In the genomic region with DNA sequence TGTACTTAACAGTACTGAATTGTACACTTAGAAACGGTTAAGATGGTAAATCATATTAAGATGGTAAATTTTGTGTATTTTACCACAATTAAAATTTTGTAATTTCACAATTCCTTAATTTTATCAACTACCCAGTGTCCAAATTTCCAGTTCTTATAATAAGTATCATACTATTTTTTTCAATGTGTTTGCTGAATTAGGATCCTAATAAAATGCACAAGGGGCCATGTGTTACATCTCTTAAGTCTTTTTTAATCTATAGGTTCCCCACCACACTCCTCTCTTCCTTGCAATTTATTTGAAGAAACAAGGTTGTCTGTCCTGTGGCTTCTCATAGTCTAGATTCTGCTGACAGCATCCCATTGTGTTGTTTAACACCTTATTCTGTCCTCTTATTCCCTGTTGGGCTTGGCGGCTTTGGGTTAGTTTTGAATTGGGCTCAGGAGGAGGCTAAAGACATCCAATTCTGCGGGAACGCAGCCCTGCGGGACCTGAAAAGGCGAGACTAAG, we compare ENCODE assay signal across 8 cellular contexts. TPM values are rescaled to one million over a fixed set of nuclear protein-coding genes. Genes with fewer than 3 reads are reported as not detected.
DNase-seq lines count a peak whose midpoint lies in the region; ATAC-seq, FAIRE-seq and TF ChIP-seq lines count a peak whose summit lies in the region.

No MANE protein-coding gene starts in this region.

- H3K79me2 ChIP-seq in GM12878 (ENCODE audit: control insufficient read depth, insufficient read depth, low read length), result peaks cover 19% of the 10 kb centered on the region

- H3K4me1 ChIP-seq in GM12878 (ENCODE audit: control insufficient read depth, insufficient read depth, low read length) (no peaks in the 10 kb centered on the region), mucosa of descending colon (ENCODE audit: low read depth) (peaks cover 4% of the 10 kb centered on the region)

- H3K9me3 ChIP-seq in GM12878 (replicated peaks; ENCODE audit: control insufficient read depth, insufficient read depth, low read length), result no peaks in the 10 kb centered on the region
- no peaks in the 10 kb centered on the region for H3K9me3 ChIP-seq in mucosa of descending colon

- in situ Hi-C loops in GM12878 (cut with MboI), result no loop called here

- H3K36me3 ChIP-seq in GM12878 (ENCODE audit: control insufficient read depth in 2 of 2, insufficient read depth in 2 of 2, low read length in 1 of 2) (no peaks in the 10 kb centered on the region), mucosa of descending colon (ENCODE audit: low read depth) (no peaks in the 10 kb centered on the region)

- H3K4me3 ChIP-seq in GM12878 (peak overlapping the region; percentile 87), mucosa of descending colon (peak overlapping the region; percentile 30)

- TF ChIP-seq RAD21 in GM12878 (IDR thresholded peaks at IDR 0.05; ENCODE audit: insufficient read depth, low read depth, low read length), result no peak

- H3K9ac ChIP-seq in GM12878 (ENCODE audit: control insufficient read depth, insufficient read depth, low read length), result peak overlapping the region; percentile 85

- H4K20me1 ChIP-seq in GM12878 (ENCODE audit: control insufficient read depth, insufficient read depth), result no peaks in the 10 kb centered on the region

- ATAC-seq in HG03280 (IDR thresholded peaks at IDR 0.05; ENCODE audit: unreplicated experiment) (peak; percentile 39), GM12878 (peak; percentile 53), mucosa of descending colon (no peak), GM18870 (IDR thresholded peaks at IDR 0.05; ENCODE audit: unreplicated experiment) (no peak)

- peak overlapping the region; percentile 72 for H3K27ac ChIP-seq in GM12878 (ENCODE audit: control insufficient read depth, insufficient read depth)

- SMC1A ChIA-PET in GM12878 (lab: Charles Lee; ENCODE audit: uncharacterized antibody, unreplicated experiment), result interaction anchor here (1.1 to 1.9 kb wide), 4 partner anchors 9 to 164 kb away, joined by 3 to 7 read pairs (median 4); no protein-coding TSS in a partner anchor

- BruUV-seq in GM12878 (replicated peaks; lab: Mats Ljungman, UMichigan), result TSS peak; percentile 100

- intact Hi-C loops in GM12878 (cut with micrococcal nuclease; ENCODE audit: unreplicated experiment), result loop anchor here (2.0 kb wide), 1 partner anchor 68 kb away; a partner anchor contains a TSS
- intact Hi-C loops in mucosa of descending colon (cut with DNase I, micrococcal nuclease), result no loop called here

- DNase-seq in SIG-M5 treated with dmso at 0.1 percent for 504 hours (lab: John Stamatoyannopoulos, UW; ENCODE audit: unreplicated experiment) (peak; percentile 57), SIG-M5 (lab: John Stamatoyannopoulos, UW) (no peak), GM12878 (ENCODE audit: low read depth, low spot score) (no peak), mucosa of descending colon (no peak), H54 (ENCODE audit: insufficient read length, low spot score) (no peak), NCI-H1105 treated with DMSO at 0.1 percent for 48 hours (lab: John Stamatoyannopoulos, UW) (no peak)

- FAIRE-seq in GM12878 (lab: Jason Lieb, UNC), result no peak
- no peak for FAIRE-seq in H54 (lab: Jason Lieb, UNC)

- WGBS in GM12878 (ENCODE audit: insufficient coverage, insufficient replicate concordance, low lambda C conversion rate, missing lambda C conversion rate), result 6% methylated on average over 6 of the region's 6 CpGs

- H3K4me2 ChIP-seq in GM12878 (ENCODE audit: control insufficient read depth, insufficient read depth), result peak overlapping the region; percentile 81

- no peak for TF ChIP-seq EP300 in GM12878 (IDR thresholded peaks at IDR 0.05; ENCODE audit: borderline replicate concordance in 1 of 2, control insufficient read depth in 1 of 2, low read depth in 2 of 2, low read length in 2 of 2)

- H3K27me3 ChIP-seq in GM12878 (replicated peaks in 1 of 2; ENCODE audit: control insufficient read depth in 2 of 2, insufficient read depth in 2 of 2, low read length in 1 of 2), result no peaks in the 10 kb centered on the region

- POLR2A ChIA-PET in GM12878 (lab: Charles Lee), result interaction anchor here (1.0 to 1.9 kb wide), 3 partner anchors 8 to 15 kb away, joined by 3 to 6 read pairs (median 4); no protein-coding TSS in a partner anchor

- TF ChIP-seq POLR2A in GM12878 (IDR thresholded peaks at IDR 0.05; ENCODE audit: low read depth, low read length) (no peak), H54 (IDR thresholded peaks at IDR 0.05; ENCODE audit: low read depth, low read length) (no peak)

- H2AFZ ChIP-seq in GM12878 (ENCODE audit: control insufficient read depth, low read depth, low read length), result peak overlapping the region; percentile 96

- CTCF ChIA-PET in GM12878 (lab: Yijun Ruan, JAX), result interaction anchor here (1.0 kb wide), 1 partner anchor 274 kb away, joined by 3 read pairs; no protein-coding TSS in a partner anchor

- TF ChIP-seq CTCF in GM12878 (IDR thresholded peaks at IDR 0.05 in 2 of 3, conservative IDR thresholded peaks at IDR 0.05 in 1 of 3; ENCODE audit: control insufficient read depth in 2 of 3, extremely low read depth in 1 of 3, insufficient read depth in 1 of 3, low read depth in 3 of 3, low read length in 3 of 3) (no peak), mucosa of descending colon (IDR thresholded peaks at IDR 0.05) (no peak)

- RAD21 ChIA-PET in GM12878 (lab: Charles Lee; ENCODE audit: unreplicated experiment), result interaction anchor here (1.0 kb wide), 1 partner anchor 69 kb away, joined by 3 read pairs; no protein-coding TSS in a partner anchor

TF ChIP-seq in GM12878, 131 proteins besides CTCF, POLR2A, EP300 and RAD21 (continues in another document):
- TF ChIP-seq, protein P1, sequence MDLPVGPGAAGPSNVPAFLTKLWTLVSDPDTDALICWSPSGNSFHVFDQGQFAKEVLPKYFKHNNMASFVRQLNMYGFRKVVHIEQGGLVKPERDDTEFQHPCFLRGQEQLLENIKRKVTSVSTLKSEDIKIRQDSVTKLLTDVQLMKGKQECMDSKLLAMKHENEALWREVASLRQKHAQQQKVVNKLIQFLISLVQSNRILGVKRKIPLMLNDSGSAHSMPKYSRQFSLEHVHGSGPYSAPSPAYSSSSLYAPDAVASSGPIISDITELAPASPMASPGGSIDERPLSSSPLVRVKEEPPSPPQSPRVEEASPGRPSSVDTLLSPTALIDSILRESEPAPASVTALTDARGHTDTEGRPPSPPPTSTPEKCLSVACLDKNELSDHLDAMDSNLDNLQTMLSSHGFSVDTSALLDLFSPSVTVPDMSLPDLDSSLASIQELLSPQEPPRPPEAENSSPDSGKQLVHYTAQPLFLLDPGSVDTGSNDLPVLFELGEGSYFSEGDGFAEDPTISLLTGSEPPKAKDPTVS (IDR thresholded peaks at IDR 0.05; ENCODE audit: low read depth, low read length), result no peak
- TF ChIP-seq, protein P2, sequence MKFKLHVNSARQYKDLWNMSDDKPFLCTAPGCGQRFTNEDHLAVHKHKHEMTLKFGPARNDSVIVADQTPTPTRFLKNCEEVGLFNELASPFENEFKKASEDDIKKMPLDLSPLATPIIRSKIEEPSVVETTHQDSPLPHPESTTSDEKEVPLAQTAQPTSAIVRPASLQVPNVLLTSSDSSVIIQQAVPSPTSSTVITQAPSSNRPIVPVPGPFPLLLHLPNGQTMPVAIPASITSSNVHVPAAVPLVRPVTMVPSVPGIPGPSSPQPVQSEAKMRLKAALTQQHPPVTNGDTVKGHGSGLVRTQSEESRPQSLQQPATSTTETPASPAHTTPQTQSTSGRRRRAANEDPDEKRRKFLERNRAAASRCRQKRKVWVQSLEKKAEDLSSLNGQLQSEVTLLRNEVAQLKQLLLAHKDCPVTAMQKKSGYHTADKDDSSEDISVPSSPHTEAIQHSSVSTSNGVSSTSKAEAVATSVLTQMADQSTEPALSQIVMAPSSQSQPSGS (IDR thresholded peaks at IDR 0.05; ENCODE audit: low read length), result no peak

RNA-seq across cellular contexts. Expression of a gene that starts 0.5 kb away (rescaled TPM):
- total RNA-seq in GM12878 (2013; cell fraction: nucleolus; rRNA removed), result 12.6 and 13.9 TPM in 2 replicates
- total RNA-seq in GM12878 (2014; rRNA removed) (20.7 and 23.1 TPM in 2 replicates), GM12878 (2014; rRNA removed; fragmentation: Illumina TruSeq; extraction: Trizol) (20.9 and 22.1 TPM in 2 replicates), GM12878 (2021) (17.6 and 20.3 TPM in 2 replicates), mucosa of descending colon (10 to 100 TPM; 35.0 to 53.4 (median 46.9) TPM)
- polyA plus RNA-seq in GM12878 (2011; ENCODE audit: low read depth), result 4.9 TPM
- polyA plus RNA-seq in GM12878 (2011; rRNA removed) (11.5 and 16.7 TPM in 2 replicates), GM12878 (2014; fragmentation: Illumina TruSeq; extraction: Trizol) (11.3 and 13.6 TPM in 2 replicates), GM12878 (2014; fragmentation: Nextera tagmentation; extraction: Ambion mirVana) (1 to 10 TPM; 5.9 to 6.1 TPM), GM12878 (2014; rRNA removed) (14.8 and 15.1 TPM in 2 replicates), GM12878 (2016; fragmentation: Nextera tagmentation; extraction: Ambion mirVana) (10 to 100 TPM; 29.2 to 29.9 TPM)
- polyA plus RNA-seq in GM12878 (2011; cell fraction: cytosol; rRNA removed), result 7.7 and 7.9 TPM in 2 replicates
- polyA plus RNA-seq in GM12878 (2011; cell fraction: nucleus; rRNA removed), result 3.1 and 3.3 TPM in 2 replicates
- polyA plus RNA-seq in GM12878 (2012), result 9.0 and 9.8 TPM in 2 replicates
- polyA minus RNA-seq in GM12878 (2011; rRNA and poly(A)+ RNA removed), result 9.9 and 10.0 TPM in 2 replicates
- 5.3 and 6.8 TPM in 2 replicates for polyA minus RNA-seq in GM12878 (2011; cell fraction: cytosol; rRNA and poly(A)+ RNA removed)
- 2.7 and 5.3 TPM in 2 replicates for polyA minus RNA-seq in GM12878 (2011; cell fraction: nucleus; rRNA and poly(A)+ RNA removed)

RNA-seq across cellular contexts. Expression of a gene that starts 6.4 kb away (rescaled TPM):
- total RNA-seq in GM12878 (2013; cell fraction: nucleolus; rRNA removed), result 51.7 and 54.8 TPM in 2 replicates
- total RNA-seq in GM12878 (2014; rRNA removed) (15.4 and 18.6 TPM in 2 replicates), GM12878 (2014; rRNA removed; fragmentation: Illumina TruSeq; extraction: Trizol) (17.6 and 17.8 TPM in 2 replicates), GM12878 (2021) (13.3 and 14.9 TPM in 2 replicates), mucosa of descending colon (10 to 100 TPM; 15.0 to 19.0 (median 16.0) TPM)
- 6.3 TPM for polyA plus RNA-seq in GM12878 (2011; ENCODE audit: low read depth)
- polyA plus RNA-seq in GM12878 (2011; rRNA removed) (16.9 and 23.3 TPM in 2 replicates), GM12878 (2014; fragmentation: Illumina TruSeq; extraction: Trizol) (15.0 and 19.2 TPM in 2 replicates), GM12878 (2014; fragmentation: Nextera tagmentation; extraction: Ambion mirVana) (1 to 10 TPM; 5.9 to 7.7 TPM), GM12878 (2014; rRNA removed) (11.5 and 11.8 TPM in 2 replicates), GM12878 (2016; fragmentation: Nextera tagmentation; extraction: Ambion mirVana) (10 to 100 TPM; 11.9 to 13.5 TPM)
- polyA plus RNA-seq in GM12878 (2011; cell fraction: cytosol; rRNA removed), result 7.4 and 9.1 TPM in 2 replicates
- polyA plus RNA-seq in GM12878 (2011; cell fraction: nucleus; rRNA removed), result 11.1 and 12.1 TPM in 2 replicates
- 6.1 and 8.4 TPM in 2 replicates for polyA plus RNA-seq in GM12878 (2012)
- 18.9 and 20.1 TPM in 2 replicates for polyA minus RNA-seq in GM12878 (2011; rRNA and poly(A)+ RNA removed)
- 5.1 and 7.9 TPM in 2 replicates for polyA minus RNA-seq in GM12878 (2011; cell fraction: cytosol; rRNA and poly(A)+ RNA removed)
- polyA minus RNA-seq in GM12878 (2011; cell fraction: nucleus; rRNA and poly(A)+ RNA removed), result 9.6 and 12.4 TPM in 2 replicates

Comparison
In these comparisons a context has a peak if more than half of its experiments do, and no peak if none do; other contexts are left out.
1. ATAC-seq: peak in HG03280 (single experiment) and GM12878 (single experiment); none in mucosa of descending colon (single experiment) and GM18870 (single experiment).